27 cellular contexts compared by ENCODE assay signal in the genomic region with DNA sequence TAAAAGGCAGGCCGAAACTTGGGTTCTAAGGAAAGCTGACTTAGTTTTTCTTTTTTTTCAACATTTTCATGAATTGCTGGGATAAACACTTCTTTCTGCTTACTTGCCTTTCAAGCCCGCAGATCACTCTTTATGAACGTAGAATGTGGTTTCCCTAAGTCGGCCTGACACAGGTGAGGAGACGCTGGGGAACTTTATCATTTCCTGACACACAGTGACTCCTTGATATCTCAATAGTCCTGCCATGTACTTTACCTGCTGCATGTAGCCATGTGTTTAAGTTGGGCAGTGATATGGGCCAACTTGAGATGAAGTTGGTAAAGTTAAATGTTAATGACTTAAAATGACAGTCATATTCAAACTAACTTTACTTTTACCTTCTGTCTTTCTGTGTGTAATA. TPM values are rescaled to one million over a fixed set of nuclear protein-coding genes. Genes with fewer than 3 reads are reported as not detected.
"Had no signal": no experiment of that assay in that cellular context is flagged by ENCODE, and none has a peak within 500 bp of the region (broad histone marks: within the 10 kb centered on the region; RNA-seq: fewer than 3 reads in every experiment).

No MANE protein-coding gene starts in this region.

- H3K9me3 Mint-ChIP-seq: natural killer cell, type B pancreatic cell had no signal

- H3K4me3 Mint-ChIP-seq: immature natural killer cell; mesothelial cell of epicardium; naive B cell; natural killer cell; nephron progenitor cell; stimulated activated memory B cell treated with anti-CD40 and anti-IgM and Interleukin-4, amounts not matched to agents 10 μg/mL and 1 μg/mL and 100 μg/mL, for 72 hours; stimulated activated naive CD8-positive, alpha-beta T cell treated with anti-CD3 and anti-CD28 coated beads, Interleukin-15, amount 100 ng/mL, for 72 hours; type B pancreatic cell had no signal

- H3K27ac Mint-ChIP-seq: immature natural killer cell; mesothelial cell of epicardium; naive B cell; natural killer cell; nephron progenitor cell; progenitor cell of endocrine pancreas; stimulated activated memory B cell treated with anti-CD40 and anti-IgM and Interleukin-4, amounts not matched to agents 10 μg/mL and 1 μg/mL and 100 μg/mL, for 72 hours; stimulated activated naive CD8-positive, alpha-beta T cell treated with anti-CD3 and anti-CD28 coated beads, Interleukin-15, amount 100 ng/mL, for 72 hours; type B pancreatic cell had no signal

- H3K36me3 Mint-ChIP-seq: immature natural killer cell; naive B cell; natural killer cell; stimulated activated memory B cell treated with anti-CD40 and anti-IgM and Interleukin-4, amounts not matched to agents 10 μg/mL and 1 μg/mL and 100 μg/mL, for 72 hours; type B pancreatic cell had no signal

- DNase-seq: hypothalamus; immature natural killer cell; kidney; left colon; left lung; mesendoderm; naive B cell; natural killer cell; nephron progenitor cell; ovary; right lobe of liver; stimulated activated CD4-positive, alpha-beta T cell treated with anti-CD3 and anti-CD28 coated beads, Interleukin-1b, Interleukin-23, amount 100 ng/mL, for 48 hours; stimulated activated CD4-positive, alpha-beta T cell treated with anti-CD3 and anti-CD28 coated beads, Interleukin-2, amount 100 ng/mL, for 48 hours; stimulated activated CD4-positive, alpha-beta T cell treated with anti-CD3 and anti-CD28 coated beads, Interleukin-4, amount 100 ng/mL, for 4 hours; stimulated activated CD8-positive, alpha-beta memory T cell treated with anti-CD3 and anti-CD28 coated beads, Interleukin-4, amount 100 ng/mL, for 48 hours; stimulated activated naive CD4-positive, alpha-beta T cell treated with Interleukin-2 at 50 U/mL for 16 hours; stimulated activated naive CD8-positive, alpha-beta T cell treated with anti-CD3 and anti-CD28 coated beads, Interleukin-15, amount 100 ng/mL, for 72 hours; substantia nigra; uterus had no signal

- H3K27me3 Mint-ChIP-seq: progenitor cell of endocrine pancreas, type B pancreatic cell had no signal

- H3K27ac ChIP-seq: left lung, ovary, right atrium auricular region, right lobe of liver, tibial nerve, uterus had no signal

- H3K4me1 Mint-ChIP-seq: immature natural killer cell; mesothelial cell of epicardium; naive B cell; natural killer cell; nephron progenitor cell; stimulated activated memory B cell treated with anti-CD40 and anti-IgM and Interleukin-4, amounts not matched to agents 10 μg/mL and 1 μg/mL and 100 μg/mL, for 72 hours; stimulated activated naive CD8-positive, alpha-beta T cell treated with anti-CD3 and anti-CD28 coated beads, Interleukin-15, amount 100 ng/mL, for 72 hours had no signal

- H3K4me3 ChIP-seq: left lung, lung, ovary, right atrium auricular region, right lobe of liver, smooth muscle cell, tibial nerve, uterus had no signal

- H3K9me3 ChIP-seq: left lung, ovary, right atrium auricular region, right lobe of liver, uterus had no signal

- ATAC-seq: left colon; left lung; natural killer cell; stimulated activated memory B cell treated with anti-CD40 and anti-IgM and Interleukin-4, amounts not matched to agents 10 μg/mL and 1 μg/mL and 100 μg/mL, for 72 hours had no signal

- H3K27me3 ChIP-seq: left lung, ovary, right atrium auricular region, right lobe of liver, tibial nerve, uterus had no signal

- H3K4me1 ChIP-seq: left lung, right atrium auricular region, right lobe of liver, tibial nerve, uterus had no signal

- H3K36me3 ChIP-seq: left lung, ovary, right atrium auricular region, right lobe of liver, tibial nerve, uterus had no signal

- H3K4me2 ChIP-seq: smooth muscle cell had no signal

RNA-seq across cellular contexts. Expression of a gene that starts 31.1 kb away (rescaled TPM):
- total RNA-seq: mesothelial cell of epicardium had no signal
- polyA plus RNA-seq: smooth muscle cell had no signal
